19 cellular contexts compared by ENCODE assay signal in the genomic region with DNA sequence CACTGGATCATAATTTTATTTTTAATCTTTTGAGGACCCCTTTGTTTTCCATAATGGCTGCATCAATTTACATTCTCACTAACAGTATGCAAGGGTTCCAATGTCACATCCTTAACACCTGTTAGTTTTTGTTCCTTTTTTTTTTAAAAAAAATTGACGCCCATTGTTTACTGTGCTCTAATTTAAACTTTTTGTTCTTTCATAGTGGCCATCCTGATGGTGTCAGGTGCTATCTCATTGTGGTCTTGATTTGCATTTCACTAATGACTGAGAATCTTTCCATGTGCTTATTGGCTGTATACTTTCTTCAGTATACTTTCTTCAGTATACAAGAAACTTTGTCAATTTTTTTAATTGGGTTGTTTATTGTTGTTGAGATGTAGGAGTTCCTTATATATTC.
DNase-seq lines count a peak whose midpoint lies in the region; ATAC-seq, FAIRE-seq and TF ChIP-seq lines count a peak whose summit lies in the region.
"Had no signal": no experiment of that assay in that cellular context is flagged by ENCODE, and none has a peak within 500 bp of the region (broad histone marks: within the 10 kb centered on the region; RNA-seq: fewer than 3 reads in every experiment).

No MANE protein-coding gene starts in this region.

- H3K4me3 Mint-ChIP-seq in natural killer cell = no peak overlapping the region
- H3K4me3 Mint-ChIP-seq: CD8-positive, alpha-beta memory T cell; immature natural killer cell had no signal

- TF ChIP-seq POLR2A in GM12892 (IDR thresholded peaks at IDR 0.05; ENCODE audit: low read depth, low read length) = no peak

- no peaks in the 10 kb centered on the region for H3K27me3 Mint-ChIP-seq in natural killer cell (ENCODE audit: low read depth in 2 of 2)

- ATAC-seq in GM19452 (IDR thresholded peaks at IDR 0.05; ENCODE audit: unreplicated experiment) (peak; percentile 59), HG02763 (IDR thresholded peaks at IDR 0.05; ENCODE audit: unreplicated experiment) (peak; percentile 52), natural killer cell (no peak)
- ATAC-seq: sciatic nerve had no signal

- peaks cover 8% of the 10 kb centered on the region for H3K36me3 Mint-ChIP-seq in natural killer cell

- H3K4me1 Mint-ChIP-seq in natural killer cell = no peaks in the 10 kb centered on the region
- H3K4me1 Mint-ChIP-seq: CD8-positive, alpha-beta memory T cell; immature natural killer cell had no signal

- no peak for TF ChIP-seq CTCF in natural killer cell (IDR thresholded peaks at IDR 0.05)

- no peak for DNase-seq in GM12892 (ENCODE audit: insufficient read length)
- DNase-seq in NAMALWA (ENCODE audit: low spot score) = peak; percentile 87
- no peak for DNase-seq in head of caudate nucleus
- DNase-seq in H4 (ENCODE audit: low spot score) = no peak
- no peak for DNase-seq in midbrain (lab: John Stamatoyannopoulos, UW)
- no peak for DNase-seq in natural killer cell
- DNase-seq: ACHN; activated CD4-positive, alpha-beta T cell treated with anti-CD3 and anti-CD28 coated beads, Interleukin-2, amount 50 U/mL, for 48 hours; CD8-positive, alpha-beta memory T cell; immature natural killer cell; mesenchymal stem cell; NCI-H187; NCI-H510A; stimulated activated CD4-positive, alpha-beta T cell treated with anti-CD3 and anti-CD28 coated beads, Interleukin-4, amount 100 ng/mL, for 24 hours; trophoblast cell had no signal

- no peak overlapping the region for H3K27ac Mint-ChIP-seq in natural killer cell
- H3K27ac Mint-ChIP-seq: CD8-positive, alpha-beta memory T cell; immature natural killer cell had no signal

- intact Hi-C loops in head of caudate nucleus (cut with DNase I) (no loop called here), natural killer cell (cut with micrococcal nuclease) (no loop called here)

- FAIRE-seq in GM12892 (lab: Jason Lieb, UNC) = peak; percentile 24
- FAIRE-seq: frontal cortex had no signal

- no peaks in the 10 kb centered on the region for H3K9me3 Mint-ChIP-seq in natural killer cell
- H3K9me3 Mint-ChIP-seq: immature natural killer cell had no signal

Comparison
In these comparisons a context has a peak if more than half of its experiments do, and no peak if none do; other contexts are left out.
1. ATAC-seq: peak in GM19452 (single experiment) and HG02763 (single experiment); none in natural killer cell (0 of 3).